In the genomic region with DNA sequence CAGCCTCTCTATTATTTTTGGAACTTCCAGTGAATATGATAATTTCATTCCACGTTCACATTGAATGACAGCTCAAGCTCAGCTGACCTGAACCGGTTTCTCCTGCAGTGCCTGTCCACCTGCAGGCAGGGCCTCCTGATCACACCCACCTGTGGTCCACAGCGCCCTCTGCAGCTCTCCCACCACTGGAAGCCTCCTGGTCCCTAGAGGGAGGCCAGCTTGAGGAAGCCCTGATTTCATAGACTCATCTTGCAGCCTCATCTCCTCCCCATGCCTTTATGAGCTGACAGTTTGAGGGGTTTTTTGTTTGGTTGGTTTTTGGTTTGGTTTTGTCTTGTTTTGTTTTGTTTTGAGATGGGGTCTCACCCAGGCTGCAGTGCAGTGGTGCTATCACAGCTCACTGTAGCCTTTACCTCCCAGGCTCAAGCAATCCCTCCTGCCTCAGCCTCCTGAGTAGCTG, we compare ENCODE assay signal across 9 cellular contexts. TPM values are rescaled to one million over a fixed set of nuclear protein-coding genes. Genes with fewer than 3 reads are reported as not detected.
DNase-seq lines count a peak whose midpoint lies in the region; ATAC-seq, FAIRE-seq and TF ChIP-seq lines count a peak whose summit lies in the region.
"Had no signal": no experiment of that assay in that cellular context is flagged by ENCODE, and none has a peak within 500 bp of the region (broad histone marks: within the 10 kb centered on the region; RNA-seq: fewer than 3 reads in every experiment).

No MANE protein-coding gene starts in this region.

- TF ChIP-seq RAD21 in HepG2 (CRISPR knock-in tag; IDR thresholded peaks at IDR 0.05) = peak; percentile 82

- WGBS in body of pancreas, 2 donors = 4 to 5% methylated on average over 3 of the region's 3 CpGs
- WGBS in HepG2 (ENCODE audit: low lambda C conversion rate) = 0% methylated on average over 1 of the region's 3 CpGs

- in situ Hi-C loops in HepG2 (cut with HindIII; ENCODE audit: extremely low pct_ligation_motif_present, low pct_unique_long_range_greater_than_20kb) = loop anchor here (10.0 kb wide), 1 partner anchor 104 kb away; no protein-coding TSS in a partner anchor

- ATAC-seq in RWPE2 (ENCODE audit: low read depth) = peak; percentile 62
- peak; percentile 84 for ATAC-seq in body of pancreas
- peak; percentile 74 for ATAC-seq in HepG2
- peak; percentile 86 for ATAC-seq in upper lobe of right lung
- ATAC-seq in HG03159 (IDR thresholded peaks at IDR 0.05; ENCODE audit: unreplicated experiment) = no peak

- no peaks in the 10 kb centered on the region for H3K9me2 ChIP-seq in DOHH2 (replicated peaks; ENCODE audit: control insufficient read depth, low read length)

- H3K9me3 ChIP-seq in DOHH2 (ENCODE audit: control insufficient read depth, insufficient read depth, low read length) (no peaks in the 10 kb centered on the region), RWPE2 (ENCODE audit: severe bottlenecking) (no peaks in the 10 kb centered on the region), body of pancreas (no peaks in the 10 kb centered on the region), HepG2 (ENCODE audit: low read length) (no peaks in the 10 kb centered on the region), upper lobe of right lung (no peaks in the 10 kb centered on the region)

- H3K27me3 ChIP-seq in DOHH2 (ENCODE audit: control insufficient read depth, low read length) (no peaks in the 10 kb centered on the region), HL-60 (ENCODE audit: insufficient read depth, poor library complexity, severe bottlenecking) (no peaks in the 10 kb centered on the region), RWPE2 (ENCODE audit: insufficient read depth, poor library complexity, severe bottlenecking) (no peaks in the 10 kb centered on the region), body of pancreas (no peaks in the 10 kb centered on the region), HepG2 (ENCODE audit: control insufficient read depth in 1 of 2, insufficient read depth in 2 of 2, low read length in 2 of 2) (no peaks in the 10 kb centered on the region), upper lobe of right lung (no peaks in the 10 kb centered on the region)

- TF ChIP-seq EP300 in HepG2 (IDR thresholded peaks at IDR 0.05; ENCODE audit: low read depth in 2 of 2, low read length in 2 of 2) (no peak), HepG2 (CRISPR knock-in tag; IDR thresholded peaks at IDR 0.05; ENCODE audit: borderline replicate concordance) (no peak)

- H3K4me2 ChIP-seq in DOHH2 (ENCODE audit: low read length) = peak overlapping the region; percentile 37
- no peak overlapping the region for H3K4me2 ChIP-seq in HepG2 (ENCODE audit: low read depth, low read length)

- intact Hi-C loops in body of pancreas (cut with DNase I) = loop anchor here (10.0 kb wide), 1 partner anchor 54 kb away; no protein-coding TSS in a partner anchor
- intact Hi-C loops in HepG2 (cut with micrococcal nuclease; ENCODE audit: unreplicated experiment) = loop anchor here (1.0 to 2.0 kb wide), 2 partner anchors 52 to 103 kb away; no protein-coding TSS in a partner anchor
- intact Hi-C loops in upper lobe of right lung (cut with DNase I) = no loop called here

- H3K4me1 ChIP-seq in DOHH2 (ENCODE audit: control insufficient read depth, low read length) (peaks cover 53% of the 10 kb centered on the region), RWPE2 (ENCODE audit: insufficient read depth, poor library complexity, severe bottlenecking) (peaks cover 16% of the 10 kb centered on the region), body of pancreas (peaks cover 45% of the 10 kb centered on the region), HepG2 (ENCODE audit: insufficient read depth, low read length) (peaks cover 62% of the 10 kb centered on the region), upper lobe of right lung (peaks cover 23% of the 10 kb centered on the region)

- peak; percentile 70 for FAIRE-seq in HepG2 (lab: Jason Lieb, UNC)

- TF ChIP-seq CTCF in DOHH2 (IDR thresholded peaks at IDR 0.05; ENCODE audit: low read depth, low read length, poor library complexity, severe bottlenecking) (peak; percentile 95), HL-60 (IDR thresholded peaks at IDR 0.05; ENCODE audit: insufficient read depth, low read length) (peak; percentile 45), RWPE2 (IDR thresholded peaks at IDR 0.05; ENCODE audit: poor library complexity, severe bottlenecking) (peak; percentile 66), body of pancreas (IDR thresholded peaks at IDR 0.05) (peak; percentile 63 to 98 (median 96)), HepG2 (CRISPR knock-in tag; IDR thresholded peaks at IDR 0.05) (peak; percentile 95), upper lobe of right lung (IDR thresholded peaks at IDR 0.05) (peak; percentile 65)

- POLR2A ChIA-PET in HepG2 (lab: Yijun Ruan, JAX) = interaction anchor here (0.8 to 17.5 kb wide), 9 partner anchors 9 to 51 kb away, joined by 3 to 1590 read pairs (median 6); partner anchors contain the start of genes MALAT1 and NEAT1

- H3K27ac ChIP-seq in DOHH2 (ENCODE audit: low read depth, low read length) (peak overlapping the region; percentile 13; the same call in 1 of the 2 replicates), HL-60 (replicated peaks) (no peak overlapping the region), RWPE2 (ENCODE audit: poor library complexity, severe bottlenecking) (no peak overlapping the region), body of pancreas (peak overlapping the region in 3 of 4 donors; percentile 38 to 48 (median 41)), HepG2 (ENCODE audit: extremely low read length, insufficient read depth, low read length) (no peak overlapping the region), upper lobe of right lung (no peak overlapping the region)

- CTCF ChIA-PET in HepG2 (lab: Yijun Ruan, JAX; ENCODE audit: low intra/inter-chr PET ratio, low total read pairs) = interaction anchor here (0.5 to 2.2 kb wide), 3 partner anchors 34 to 102 kb away, joined by 3 to 13 read pairs (median 11); no protein-coding TSS in a partner anchor

- no peak for TF ChIP-seq POLR2A in body of pancreas (IDR thresholded peaks at IDR 0.05)
- no peak for TF ChIP-seq POLR2A in HepG2 (IDR thresholded peaks at IDR 0.05; ENCODE audit: insufficient read depth in 1 of 2, low read depth in 2 of 2, low read length in 2 of 2)

- H3K36me3 ChIP-seq in DOHH2 (ENCODE audit: control insufficient read depth, low read length) (peaks cover 9% of the 10 kb centered on the region), RWPE2 (ENCODE audit: low read depth) (no peaks in the 10 kb centered on the region), body of pancreas (replicated peaks in 1 of 2; ENCODE audit: insufficient read depth in 1 of 2, low read depth in 2 of 2) (no peaks in the 10 kb centered on the region), HepG2 (replicated peaks in 1 of 2; ENCODE audit: control insufficient read depth in 1 of 2, insufficient read depth in 2 of 2, low read length in 2 of 2) (no peaks in the 10 kb centered on the region), upper lobe of right lung (no peaks in the 10 kb centered on the region)

- H3K79me2 ChIP-seq in DOHH2 (ENCODE audit: control insufficient read depth, low read length) = peaks cover 9% of the 10 kb centered on the region
- no peaks in the 10 kb centered on the region for H3K79me2 ChIP-seq in HepG2 (ENCODE audit: insufficient read depth, low read length)

- H4K20me1 ChIP-seq in DOHH2 (ENCODE audit: control insufficient read depth, insufficient read depth, low read depth, low read length) (no peaks in the 10 kb centered on the region), HepG2 (ENCODE audit: insufficient read depth, low read length) (no peaks in the 10 kb centered on the region)

- no TSS peak for BruUV-seq in HepG2 (replicated peaks; lab: Mats Ljungman, UMichigan)

- no peak overlapping the region for H3K9ac ChIP-seq in HepG2 (ENCODE audit: insufficient read depth, low read depth, low read length)

- no peak overlapping the region for H3K4me3 ChIP-seq in DOHH2 (ENCODE audit: low read length)
- H3K4me3 ChIP-seq in HL-60 (replicated peaks; ENCODE audit: insufficient read depth, low read length) = no peak overlapping the region
- no peak overlapping the region for H3K4me3 ChIP-seq in RWPE2 (ENCODE audit: severe bottlenecking)
- H3K4me3 ChIP-seq in body of pancreas = no peak overlapping the region
- no peak overlapping the region for H3K4me3 ChIP-seq in HepG2 (replicated peaks in 1 of 3; ENCODE audit: insufficient read depth in 1 of 3, low read depth in 2 of 3, low read length in 3 of 3)
- no peak overlapping the region for H3K4me3 ChIP-seq in upper lobe of right lung

- DNase-seq in HL-60 (ENCODE audit: low read depth in 1 of 2, low spot score in 1 of 2) (peak in 1 of 2 experiments; percentile 77), RWPE2 (ENCODE audit: low spot score) (peak; percentile 82), body of pancreas (peak; percentile 94 to 95 (median 94)), HepG2 (ENCODE audit: low spot score) (peak; percentile 76), upper lobe of right lung (peak; percentile 94), cortex of kidney (lab: John Stamatoyannopoulos, UW) (no peak)
- DNase-seq: activated B cell treated with CpG ODN at 0.5 μM for 24 hours had no signal

- peaks cover 34% of the 10 kb centered on the region for H3F3A ChIP-seq in DOHH2 (ENCODE audit: control insufficient read depth, insufficient read depth)

- H2AFZ ChIP-seq in HepG2 (ENCODE audit: low read length) = no peak overlapping the region

RNA-seq across cellular contexts. Expression of gene MALAT1, which starts 29.9 kb away (rescaled TPM):
- total RNA-seq in body of pancreas = over 10,000 TPM; 10,129 to 14,092 TPM
- 302 and 1,237 TPM in 2 replicates for total RNA-seq in HepG2 (2016; rRNA removed; fragmentation: Illumina TruSeq; extraction: Trizol)
- 281 and 317 TPM in 2 replicates for total RNA-seq in HepG2 (2016; cell fraction: cytosol; rRNA removed; fragmentation: Illumina TruSeq; extraction: Trizol; ENCODE audit: low read depth)
- 283 and 1,071 TPM in 2 replicates for total RNA-seq in HepG2 (2016; cell fraction: insoluble cytoplasmic fraction; rRNA removed; fragmentation: Illumina TruSeq; extraction: Trizol)
- total RNA-seq in HepG2 (2016; cell fraction: membrane; rRNA removed; fragmentation: Illumina TruSeq; extraction: Trizol) = 241 and 289 TPM in 2 replicates
- total RNA-seq in HepG2 (2016; cell fraction: nucleus; rRNA removed; fragmentation: Illumina TruSeq; extraction: Trizol) = 8,751 and 9,202 TPM in 2 replicates
- polyA plus RNA-seq in HepG2 (2011; rRNA removed) = 143 and 217 TPM in 2 replicates
- polyA plus RNA-seq in HepG2 (2011; cell fraction: cytosol; rRNA removed) = 13.0 and 14.3 TPM in 2 replicates
- 1,021 and 1,816 TPM in 2 replicates for polyA plus RNA-seq in HepG2 (2011; cell fraction: nucleus; rRNA removed)
- polyA plus RNA-seq in HepG2 (2012) = 177 and 330 TPM in 2 replicates
- 1.1 and 1.4 TPM in 2 replicates for polyA plus RNA-seq in HepG2 (2016; cell fraction: cytosol; fragmentation: Illumina TruSeq; extraction: Trizol; ENCODE audit: low read depth)
- polyA plus RNA-seq in HepG2 (2016; cell fraction: insoluble cytoplasmic fraction; fragmentation: Illumina TruSeq; extraction: Trizol; ENCODE audit: low read depth) = 3.9 and 6.5 TPM in 2 replicates
- 1.8 and 10.3 TPM in 2 replicates for polyA plus RNA-seq in HepG2 (2016; cell fraction: membrane; fragmentation: Illumina TruSeq; extraction: Trizol; ENCODE audit: low read depth)
- 153 and 182 TPM in 2 replicates for polyA plus RNA-seq in HepG2 (2016; cell fraction: nucleus; fragmentation: Illumina TruSeq; extraction: Trizol; ENCODE audit: insufficient read depth, low read depth)
- 900 and 8,115 TPM in 2 replicates for polyA minus RNA-seq in HepG2 (2011; rRNA and poly(A)+ RNA removed; ENCODE audit: low replicate concordance)
- 295 and 335 TPM in 2 replicates for polyA minus RNA-seq in HepG2 (2011; cell fraction: cytosol; rRNA and poly(A)+ RNA removed)
- polyA minus RNA-seq in HepG2 (2011; cell fraction: nucleus; rRNA and poly(A)+ RNA removed) = 13,373 and 18,071 TPM in 2 replicates
- total RNA-seq in upper lobe of right lung = 11,917 TPM

RNA-seq across cellular contexts. Expression of gene NEAT1, which starts 46.3 kb away (rescaled TPM):
- total RNA-seq in body of pancreas (100 to 1,000 TPM; 376 to 539 TPM), HepG2 (2016; rRNA removed; fragmentation: Illumina TruSeq; extraction: Trizol) (10.5 and 20.5 TPM in 2 replicates), upper lobe of right lung (1,120 TPM)
- 2.2 and 2.6 TPM in 2 replicates for total RNA-seq in HepG2 (2016; cell fraction: cytosol; rRNA removed; fragmentation: Illumina TruSeq; extraction: Trizol; ENCODE audit: low read depth)
- 8.4 and 21.3 TPM in 2 replicates for total RNA-seq in HepG2 (2016; cell fraction: insoluble cytoplasmic fraction; rRNA removed; fragmentation: Illumina TruSeq; extraction: Trizol)
- total RNA-seq in HepG2 (2016; cell fraction: membrane; rRNA removed; fragmentation: Illumina TruSeq; extraction: Trizol) = 7.8 and 8.3 TPM in 2 replicates
- total RNA-seq in HepG2 (2016; cell fraction: nucleus; rRNA removed; fragmentation: Illumina TruSeq; extraction: Trizol) = 196 and 220 TPM in 2 replicates
- 41.2 and 41.3 TPM in 2 replicates for polyA plus RNA-seq in HepG2 (2011; rRNA removed)
- polyA plus RNA-seq in HepG2 (2011; cell fraction: cytosol; rRNA removed) = 13.0 and 13.4 TPM in 2 replicates
- 222 and 327 TPM in 2 replicates for polyA plus RNA-seq in HepG2 (2011; cell fraction: nucleus; rRNA removed)
- polyA plus RNA-seq in HepG2 (2012) = 288 and 371 TPM in 2 replicates
- 3.6 and 4.3 TPM in 2 replicates for polyA plus RNA-seq in HepG2 (2016; cell fraction: cytosol; fragmentation: Illumina TruSeq; extraction: Trizol; ENCODE audit: low read depth)
- 54.0 and 61.1 TPM in 2 replicates for polyA plus RNA-seq in HepG2 (2016; cell fraction: insoluble cytoplasmic fraction; fragmentation: Illumina TruSeq; extraction: Trizol; ENCODE audit: low read depth)
- polyA plus RNA-seq in HepG2 (2016; cell fraction: membrane; fragmentation: Illumina TruSeq; extraction: Trizol; ENCODE audit: low read depth) = 47.1 and 54.4 TPM in 2 replicates
- 577 and 628 TPM in 2 replicates for polyA plus RNA-seq in HepG2 (2016; cell fraction: nucleus; fragmentation: Illumina TruSeq; extraction: Trizol; ENCODE audit: insufficient read depth, low read depth)
- 64.6 and 225 TPM in 2 replicates for polyA minus RNA-seq in HepG2 (2011; rRNA and poly(A)+ RNA removed; ENCODE audit: low replicate concordance)
- 17.3 and 20.2 TPM in 2 replicates for polyA minus RNA-seq in HepG2 (2011; cell fraction: cytosol; rRNA and poly(A)+ RNA removed)
- 1,479 and 1,737 TPM in 2 replicates for polyA minus RNA-seq in HepG2 (2011; cell fraction: nucleus; rRNA and poly(A)+ RNA removed)

RNA-seq across cellular contexts. Expression of gene SCYL1, which starts 56.0 kb away (rescaled TPM):
- total RNA-seq in body of pancreas (10 to 100 TPM; 55.0 to 62.3 TPM), HepG2 (2016; rRNA removed; fragmentation: Illumina TruSeq; extraction: Trizol) (61.7 and 65.9 TPM in 2 replicates), upper lobe of right lung (74.4 TPM)
- total RNA-seq in HepG2 (2016; cell fraction: cytosol; rRNA removed; fragmentation: Illumina TruSeq; extraction: Trizol; ENCODE audit: low read depth) = 25.8 and 30.8 TPM in 2 replicates
- total RNA-seq in HepG2 (2016; cell fraction: insoluble cytoplasmic fraction; rRNA removed; fragmentation: Illumina TruSeq; extraction: Trizol) = 61.5 and 71.8 TPM in 2 replicates
- 42.4 and 48.2 TPM in 2 replicates for total RNA-seq in HepG2 (2016; cell fraction: membrane; rRNA removed; fragmentation: Illumina TruSeq; extraction: Trizol)
- total RNA-seq in HepG2 (2016; cell fraction: nucleus; rRNA removed; fragmentation: Illumina TruSeq; extraction: Trizol) = 43.2 and 44.5 TPM in 2 replicates
- 103 and 122 TPM in 2 replicates for polyA plus RNA-seq in HepG2 (2011; rRNA removed)
- polyA plus RNA-seq in HepG2 (2011; cell fraction: cytosol; rRNA removed) = 86.0 and 134 TPM in 2 replicates
- 217 and 274 TPM in 2 replicates for polyA plus RNA-seq in HepG2 (2011; cell fraction: nucleus; rRNA removed)
- polyA plus RNA-seq in HepG2 (2012) = 38.8 and 49.2 TPM in 2 replicates
- 18.7 and 21.2 TPM in 2 replicates for polyA plus RNA-seq in HepG2 (2016; cell fraction: cytosol; fragmentation: Illumina TruSeq; extraction: Trizol; ENCODE audit: low read depth)
- polyA plus RNA-seq in HepG2 (2016; cell fraction: insoluble cytoplasmic fraction; fragmentation: Illumina TruSeq; extraction: Trizol; ENCODE audit: low read depth) = 66.5 and 66.9 TPM in 2 replicates
- 31.2 and 33.8 TPM in 2 replicates for polyA plus RNA-seq in HepG2 (2016; cell fraction: membrane; fragmentation: Illumina TruSeq; extraction: Trizol; ENCODE audit: low read depth)
- 90.8 and 91.5 TPM in 2 replicates for polyA plus RNA-seq in HepG2 (2016; cell fraction: nucleus; fragmentation: Illumina TruSeq; extraction: Trizol; ENCODE audit: insufficient read depth, low read depth)
- polyA minus RNA-seq in HepG2 (2011; rRNA and poly(A)+ RNA removed; ENCODE audit: low replicate concordance) = 110 and 139 TPM in 2 replicates
- polyA minus RNA-seq in HepG2 (2011; cell fraction: cytosol; rRNA and poly(A)+ RNA removed) = 43.9 and 59.3 TPM in 2 replicates
- 34.2 and 36.4 TPM in 2 replicates for polyA minus RNA-seq in HepG2 (2011; cell fraction: nucleus; rRNA and poly(A)+ RNA removed)

Comparison
In these comparisons a context has a peak if more than half of its experiments do, and no peak if none do; other contexts are left out.
1. H3K27ac ChIP-seq: peak in DOHH2 (single experiment) and body of pancreas (3 of 4); none in HL-60 (single experiment), RWPE2 (single experiment), HepG2 (single experiment) and upper lobe of right lung (single experiment).
2. CTCF ChIP-seq: peak in every context shown above with its lines; median percentile 96 in body of pancreas; 95 in DOHH2; 95 in HepG2; 66 in RWPE2; 65 in upper lobe of right lung; 45 in HL-60.